18 cellular contexts compared by ENCODE assay signal in the genomic region with DNA sequence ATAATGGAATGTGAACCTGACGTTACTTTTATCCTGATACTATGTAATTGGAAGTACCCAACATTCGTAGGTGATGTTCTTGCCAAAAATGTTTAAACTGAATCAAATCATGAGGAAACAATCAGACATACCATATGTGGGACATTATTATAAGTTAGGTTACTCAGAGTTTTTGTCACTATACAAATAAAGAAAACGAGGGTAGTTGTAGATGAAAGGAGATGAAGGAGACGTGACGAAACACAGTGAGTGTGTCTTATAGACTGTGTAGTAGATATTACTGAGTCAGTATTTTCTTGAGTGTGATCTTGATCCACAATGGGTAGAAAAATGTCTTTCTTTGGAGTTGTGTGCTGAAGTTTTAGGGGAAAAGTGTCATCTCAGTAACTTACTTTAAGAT.
"Had no signal": no experiment of that assay in that cellular context is flagged by ENCODE, and none has a peak within 500 bp of the region (broad histone marks: within the 10 kb centered on the region; RNA-seq: fewer than 3 reads in every experiment).

No MANE protein-coding gene starts in this region.

- ATAC-seq: activated CD4-positive, CD25-positive, alpha-beta regulatory T cell treated with anti-CD3 and anti-CD28 coated beads, Interleukin-2, amount 50 U/mL, for 24 hours; activated CD8-positive, alpha-beta T cell treated with anti-CD3 and anti-CD28 coated beads for 36 hours; activated T-cell treated with anti-CD3 and anti-CD28 coated beads, Interleukin-2, amount 50 U/mL, for 72 hours had no signal

- H3K4me3 ChIP-seq: breast epithelium had no signal

- H3K27ac ChIP-seq: breast epithelium had no signal

- H3K36me3 ChIP-seq: breast epithelium had no signal

- H3K27me3 ChIP-seq: breast epithelium had no signal

- FAIRE-seq: RCC 7860 had no signal

- DNase-seq: activated CD4-positive, alpha-beta T cell treated with anti-CD3 and anti-CD28 coated beads for 4 hours; activated CD8-positive, alpha-beta memory T cell treated with anti-CD3 and anti-CD28 coated beads, Interleukin-2, amount 50 U/mL, for 4 hours; activated CD8-positive, alpha-beta T cell treated with anti-CD3 and anti-CD28 coated beads for 36 hours; activated gamma-delta T cell treated with Interleukin-2 at 50 U/mL for 16 hours; activated naive CD4-positive, alpha-beta T cell treated with anti-CD3 and anti-CD28 coated beads, Interleukin-2, amount 10 ng/mL, durations not matched to agents 7 days and 5 days; activated naive CD8-positive, alpha-beta T cell treated with anti-CD3 and anti-CD28 coated beads for 36 hours; activated T-cell treated with anti-CD3 and anti-CD28 coated beads, Interleukin-2, amount 50 U/mL, for 72 hours; caudate nucleus; NCI-H1105 treated with DMSO at 0.1 percent for 48 hours; NCI-H1436 treated with DMSO at 0.1 percent for 48 hours; NCI-H187; NCI-H2081; NCI-H446; NCI-H524; SHP77 treated with DMSO at 0.1 percent for 48 hours had no signal
